ENCODE assay signal across 8 cellular contexts in the genomic region with DNA sequence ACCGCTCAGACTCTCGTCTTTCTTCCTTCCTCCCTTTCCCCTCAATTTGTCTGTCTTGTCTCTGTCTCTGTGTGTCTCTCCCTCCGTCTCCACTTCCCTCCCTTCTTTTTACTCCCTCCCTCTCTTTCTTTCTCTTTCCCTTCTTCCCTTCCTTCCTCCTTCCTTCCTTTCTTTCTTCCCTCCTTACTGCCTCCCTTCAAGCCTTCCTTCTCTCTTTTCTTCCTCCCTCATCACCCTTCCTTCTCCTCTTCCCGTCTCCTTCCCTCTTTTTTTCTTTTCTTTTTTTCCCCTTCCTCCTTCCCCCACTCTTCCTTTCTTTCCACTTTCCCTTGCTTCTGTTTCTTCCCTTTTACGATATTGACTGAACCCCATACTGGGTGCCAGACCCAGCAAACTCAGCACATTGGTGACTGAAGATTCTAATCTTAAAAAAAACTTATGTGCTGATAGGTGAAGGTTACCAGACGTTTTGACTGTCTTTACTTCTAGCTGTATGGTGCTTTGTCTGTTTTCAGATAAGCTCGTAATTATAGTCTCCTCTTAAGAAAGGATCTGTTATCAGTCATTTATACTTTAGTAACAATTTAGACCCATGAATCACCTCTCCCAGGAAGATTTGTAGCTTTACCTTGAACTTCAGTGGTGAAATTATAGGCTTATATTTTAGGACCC. TPM values are rescaled to one million over a fixed set of nuclear protein-coding genes. Genes with fewer than 3 reads are reported as not detected.
DNase-seq lines count a peak whose midpoint lies in the region; ATAC-seq and TF ChIP-seq lines count a peak whose summit lies in the region.

No MANE protein-coding gene starts in this region.

- no peak for DNase-seq in DND-41
- no peak for DNase-seq in LNCaP clone FGC (ENCODE audit: low read depth)
- DNase-seq in colonic mucosa: no peak
- peak; percentile 76 for DNase-seq in osteoblast (ENCODE audit: insufficient read length, low spot score, missing footprints)
- no peak for DNase-seq in omental fat pad (ENCODE audit: low spot score)
- DNase-seq in ecto neural progenitor cell (ENCODE audit: low spot score): no peak
- DNase-seq in NCI-H146 (lab: John Stamatoyannopoulos, UW): no peak

- H3K4me3 ChIP-seq in DND-41 (ENCODE audit: low read depth in 1 of 2, low read length in 2 of 2) (peak overlapping the region; percentile 23 to 67; a peak in 3 of 4 replicates), LNCaP clone FGC (ENCODE audit: low read depth, low read length) (peak overlapping the region; percentile 38), colonic mucosa (peak overlapping the region; percentile 25), osteoblast (ENCODE audit: insufficient read depth, low read length) (peak overlapping the region; percentile 67)

- H3K27ac ChIP-seq in DND-41 (ENCODE audit: low read length) (peak overlapping the region; percentile 77), colonic mucosa (no peak overlapping the region), osteoblast (ENCODE audit: low read depth, low read length) (no peak overlapping the region)

- H3K4me2 ChIP-seq in DND-41 (ENCODE audit: insufficient read depth, low read length) (peak overlapping the region; percentile 82), osteoblast (ENCODE audit: insufficient read depth, low read length) (peak overlapping the region; percentile 91)

- H3K9me3 ChIP-seq in DND-41 (ENCODE audit: insufficient read depth, low read length, severe bottlenecking): no peaks in the 10 kb centered on the region
- no peaks in the 10 kb centered on the region for H3K9me3 ChIP-seq in colonic mucosa
- H3K9me3 ChIP-seq in osteoblast (ENCODE audit: low read depth, low read length): no peaks in the 10 kb centered on the region

- peak overlapping the region; percentile 96 for H2AFZ ChIP-seq in DND-41 (ENCODE audit: low read depth, low read length)
- H2AFZ ChIP-seq in osteoblast (ENCODE audit: low read length): peak overlapping the region; percentile 98

- H3K9ac ChIP-seq in DND-41 (ENCODE audit: low read depth, low read length): peak overlapping the region; percentile 54
- H3K9ac ChIP-seq in colonic mucosa (ENCODE audit: low read depth in 2 of 2, low read length in 2 of 2): peak overlapping the region in 1 of 2 donors; percentile 54

- TF ChIP-seq CTCF in DND-41 (IDR thresholded peaks at IDR 0.05; ENCODE audit: borderline replicate concordance, extremely low read depth, low read length, poor library complexity, severe bottlenecking): no peak
- no peak for TF ChIP-seq CTCF in LNCaP clone FGC (IDR thresholded peaks at IDR 0.05; ENCODE audit: control insufficient read depth, extremely low read depth, insufficient read depth)
- TF ChIP-seq CTCF in colonic mucosa (IDR thresholded peaks at IDR 0.05): no peak
- TF ChIP-seq CTCF in osteoblast (IDR thresholded peaks at IDR 0.05; ENCODE audit: extremely low read depth, low read depth, low read length): no peak
- TF ChIP-seq CTCF in omental fat pad (IDR thresholded peaks at IDR 0.05): no peak

- intact Hi-C loops in colonic mucosa (cut with DNase I): loop anchor here (10.0 kb wide), 1 partner anchor 124 kb away; no protein-coding TSS in a partner anchor

- peaks cover 44% of the 10 kb centered on the region for H3K4me1 ChIP-seq in DND-41 (ENCODE audit: insufficient read depth, low read length)
- peaks cover 7% of the 10 kb centered on the region for H3K4me1 ChIP-seq in colonic mucosa
- peaks cover 16% of the 10 kb centered on the region for H3K4me1 ChIP-seq in osteoblast (ENCODE audit: insufficient read depth, low read length)

- peaks cover 10% of the 10 kb centered on the region for H3K27me3 ChIP-seq in DND-41 (ENCODE audit: insufficient read depth, low read length, poor library complexity)
- no peaks in the 10 kb centered on the region for H3K27me3 ChIP-seq in colonic mucosa
- H3K27me3 ChIP-seq in osteoblast (ENCODE audit: insufficient read depth, low read length): no peaks in the 10 kb centered on the region

- H4K20me1 ChIP-seq in DND-41 (ENCODE audit: insufficient read depth, low read length) (peaks cover 22% of the 10 kb centered on the region; the same call in 1 of the 2 replicates), osteoblast (ENCODE audit: insufficient read depth, low read length) (peaks cover 10% of the 10 kb centered on the region)

- H3K36me3 ChIP-seq in DND-41 (ENCODE audit: insufficient read depth, low read length) (peaks cover 32% of the 10 kb centered on the region), colonic mucosa (peaks cover 4% of the 10 kb centered on the region), osteoblast (ENCODE audit: insufficient read depth, low read length) (peaks cover 5% of the 10 kb centered on the region)

- peaks cover 47% of the 10 kb centered on the region for H3K79me2 ChIP-seq in DND-41 (ENCODE audit: insufficient read depth, low read length)
- H3K79me2 ChIP-seq in osteoblast (ENCODE audit: insufficient read depth, low read length): peaks cover 41% of the 10 kb centered on the region

- ATAC-seq in DND-41 (ENCODE audit: insufficient read depth, low read depth) (no peak), omental fat pad (ENCODE audit: low FRiP score) (no peak), GM21825 (IDR thresholded peaks at IDR 0.05; ENCODE audit: unreplicated experiment) (no peak)

RNA-seq across cellular contexts. Expression of a gene that starts 0.5 kb away (rescaled TPM):
- total RNA-seq in colonic mucosa: 10 to 100 TPM; 69.9 to 76.3 TPM
- 22.8 and 30.6 TPM in 2 replicates for total RNA-seq in osteoblast
- total RNA-seq in omental fat pad: 10 to 100 TPM; 29.9 to 41.2 (median 38.9) TPM
